In genomic region chr6:43629104-43629504, GRCh38 we compare ENCODE assay signal across 8 cellular contexts. TPM values are rescaled to one million over a fixed set of nuclear protein-coding genes. Genes with fewer than 3 reads are reported as not detected.
DNase-seq lines count a peak whose midpoint lies in the region; ATAC-seq and TF ChIP-seq lines count a peak whose summit lies in the region.

GTPBP2 (minus strand) TSS chr6:43629264; CDS start chr6:43629162, 102 bp downstream.

- POLR2A ChIA-PET in BJ (lab: Charles Lee) = interaction anchor here (0.6 to 1.9 kb wide), 4 partner anchors 16 to 883 kb away, joined by 3 to 10 read pairs (median 4); partner anchors contain the start of genes HSP90AB1, RSPH9, TBCC and VEGFA

- CTCF ChIA-PET in BJ (lab: Yijun Ruan, JAX) = interaction anchor here (1.0 to 1.5 kb wide), 6 partner anchors 21 to 450 kb away, joined by 3 to 6 read pairs (median 4); no protein-coding TSS in a partner anchor

- no peaks in the 10 kb centered on the region for H3K9me3 ChIP-seq in left lung

- H3K4me1 Mint-ChIP-seq in dendritic cell treated with granulocyte-macrophage colony-stimulating factor and Interleukin-4, amounts not matched to agents 40 ng/mL and 50 ng/mL, for 4 days (ENCODE audit: low read depth) = peaks cover 59% of the 10 kb centered on the region

- peak within 1 kb of the TSS; percentile 80 for H3K4me3 ChIP-seq in BJ (ENCODE audit: low read depth, low read length)
- peak within 1 kb of the TSS; percentile 78 to 91 for H3K4me3 ChIP-seq in left lung

- H3K4me1 ChIP-seq in left lung = peaks cover 7 to 40% of the 10 kb centered on the region in 2 donors

- ATAC-seq in GM19328 (IDR thresholded peaks at IDR 0.05; ENCODE audit: unreplicated experiment) (peak; percentile 80), HG03520 (IDR thresholded peaks at IDR 0.05; ENCODE audit: unreplicated experiment) (peak; percentile 81), left lung (peak; percentile 88)

- peak within 1 kb of the TSS; percentile 97 for H3K27ac Mint-ChIP-seq in dendritic cell treated with granulocyte-macrophage colony-stimulating factor and Interleukin-4, amounts not matched to agents 40 ng/mL and 50 ng/mL, for 4 days

- no peaks in the 10 kb centered on the region for H3K9me3 Mint-ChIP-seq in dendritic cell treated with granulocyte-macrophage colony-stimulating factor and Interleukin-4, amounts not matched to agents 40 ng/mL and 50 ng/mL, for 4 days

- no peaks in the 10 kb centered on the region for H3K27me3 Mint-ChIP-seq in dendritic cell treated with granulocyte-macrophage colony-stimulating factor and Interleukin-4, amounts not matched to agents 40 ng/mL and 50 ng/mL, for 4 days

- H3K36me3 ChIP-seq in BJ (ENCODE audit: control insufficient read depth, insufficient read depth, low read length) (peaks cover 21% of the 10 kb centered on the region), left lung (peaks cover 5 to 21% of the 10 kb centered on the region in 2 donors)

- peak within 1 kb of the TSS; percentile 96 to 99 for H3K27ac ChIP-seq in left lung

- DNase-seq in BJ (ENCODE audit: low read depth) (peak; percentile 97), NCI-H69 (lab: John Stamatoyannopoulos, UW) (peak; percentile 100), left lung (peak; percentile 99 to 100)
- DNase-seq in activated CD4-positive, alpha-beta T cell treated with anti-CD3 and anti-CD28 coated beads, Interleukin-2, amount 50 U/mL, for 1 hour = peak; percentile 94
- peak; percentile 96 for DNase-seq in stimulated activated CD4-positive, alpha-beta T cell treated with anti-CD3 and anti-CD28 coated beads, Interleukin-4, amount 100 ng/mL, for 1 hour

- H3K27me3 ChIP-seq in BJ (ENCODE audit: control insufficient read depth, insufficient read depth, low read length) = no peaks in the 10 kb centered on the region
- no peaks in the 10 kb centered on the region for H3K27me3 ChIP-seq in left lung

- H3K36me3 Mint-ChIP-seq in dendritic cell treated with granulocyte-macrophage colony-stimulating factor and Interleukin-4, amounts not matched to agents 40 ng/mL and 50 ng/mL, for 4 days (ENCODE audit: low read depth) = peaks cover 45% of the 10 kb centered on the region

- intact Hi-C loops in dendritic cell treated with granulocyte-macrophage colony-stimulating factor and Interleukin-4, amounts not matched to agents 40 ng/mL and 50 ng/mL, for 4 days (cut with micrococcal nuclease) = loop anchor here (5.0 kb wide), 1 partner anchor 52 kb away; the partner anchor contains the start of genes POLH and XPO5
- intact Hi-C loops in left lung (cut with DNase I) = no loop called here

- H3K4me3 Mint-ChIP-seq in dendritic cell treated with granulocyte-macrophage colony-stimulating factor and Interleukin-4, amounts not matched to agents 40 ng/mL and 50 ng/mL, for 4 days = peak within 1 kb of the TSS; percentile 99

- TF ChIP-seq CTCF in BJ (IDR thresholded peaks at IDR 0.05; ENCODE audit: insufficient read depth, low read depth, low read length) (no peak), left lung (IDR thresholded peaks at IDR 0.05) (no peak)

RNA-seq across cellular contexts. Expression of gene GTPBP2, which starts in this region (rescaled TPM):
- polyA plus RNA-seq in BJ (2011; rRNA removed) = 107 and 148 TPM in 2 replicates
- 79.8 and 111 TPM in 2 replicates for polyA minus RNA-seq in BJ (2011; rRNA and poly(A)+ RNA removed)
- total RNA-seq in left lung = 10 to 100 TPM; 58.6 to 73.0 TPM

Comparison
In these comparisons a context has a peak if more than half of its experiments do, and no peak if none do; other contexts are left out.
1. Peak in every context shown above with its lines: DNase-seq, ATAC-seq, H3K4me3 ChIP-seq and H3K27ac ChIP-seq.